Comparison of ENCODE assay signal across 24 cellular contexts in the genomic region with DNA sequence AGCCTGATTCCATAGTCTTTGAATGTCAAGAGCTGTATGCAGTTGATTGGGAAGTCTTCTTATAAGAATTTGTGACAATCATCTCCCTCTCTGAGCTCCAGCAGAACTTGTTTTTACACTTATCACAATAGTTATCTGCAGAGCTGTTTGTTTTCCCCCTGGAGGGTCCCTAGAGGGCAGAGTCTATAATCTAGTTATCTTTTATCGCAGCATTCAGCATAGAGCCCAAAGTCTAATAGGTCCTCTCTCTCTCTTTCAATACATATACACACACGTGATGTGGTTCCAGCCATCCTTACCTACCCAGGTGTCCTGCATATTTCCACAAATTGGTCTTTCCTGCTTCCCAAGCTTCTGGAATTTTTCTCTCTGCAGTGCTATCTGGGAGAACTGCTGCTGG.
DNase-seq lines count a peak whose midpoint lies in the region; ATAC-seq and TF ChIP-seq lines count a peak whose summit lies in the region.
"Had no signal": no experiment of that assay in that cellular context is flagged by ENCODE, and none has a peak within 500 bp of the region (broad histone marks: within the 10 kb centered on the region; RNA-seq: fewer than 3 reads in every experiment).

No MANE protein-coding gene starts in this region.

- H3K27ac Mint-ChIP-seq in activated T-helper 17 cell treated with anti-CD3 and anti-CD28 coated beads, Interleukin-2, amount 50 U/mL, for 72 hours: no peak overlapping the region
- H3K27ac Mint-ChIP-seq: B cell; CD4-positive, alpha-beta T cell; CD8-positive, alpha-beta T cell had no signal

- TF ChIP-seq CTCF in MM.1S (IDR thresholded peaks at IDR 0.05; ENCODE audit: low read length): no peak
- TF ChIP-seq CTCF in colonic mucosa (IDR thresholded peaks at IDR 0.05): no peak

- no peak overlapping the region for H3K4ac ChIP-seq in mesendoderm (ENCODE audit: low read depth, low read length)

- no peak overlapping the region for H2AFZ ChIP-seq in MM.1S (ENCODE audit: low read length)

- no peak overlapping the region for H3K18ac ChIP-seq in mesendoderm (ENCODE audit: low read length)

- no peak overlapping the region for H3K9ac ChIP-seq in MM.1S (ENCODE audit: low read length)
- H3K9ac ChIP-seq in SK-N-MC (ENCODE audit: insufficient read length): no peak overlapping the region
- no peak overlapping the region for H3K9ac ChIP-seq in mesendoderm (ENCODE audit: low read length)
- no peak overlapping the region for H3K9ac ChIP-seq in colonic mucosa (ENCODE audit: low read depth in 2 of 2, low read length in 2 of 2)
- H3K9ac ChIP-seq: BLaER1 treated with 17β-estradiol and CSF1 and Interleukin-3, amounts not matched to agents 10 nM and 100 nM had no signal

- H3K4me1 Mint-ChIP-seq in activated T-helper 17 cell treated with anti-CD3 and anti-CD28 coated beads, Interleukin-2, amount 50 U/mL, for 72 hours: no peaks in the 10 kb centered on the region
- H3K4me1 Mint-ChIP-seq: B cell had no signal

- H3K4me3 Mint-ChIP-seq in activated T-helper 17 cell treated with anti-CD3 and anti-CD28 coated beads, Interleukin-2, amount 50 U/mL, for 72 hours: no peak overlapping the region
- H3K4me3 Mint-ChIP-seq: B cell; CD4-positive, alpha-beta T cell; CD8-positive, alpha-beta T cell had no signal

- H3K4me3 ChIP-seq in MM.1S (ENCODE audit: low read length): no peak overlapping the region
- no peak overlapping the region for H3K4me3 ChIP-seq in SK-N-MC
- no peak overlapping the region for H3K4me3 ChIP-seq in mesendoderm (ENCODE audit: low read length)
- H3K4me3 ChIP-seq in colonic mucosa: no peak overlapping the region
- H3K4me3 ChIP-seq: A549; BLaER1 treated with 17β-estradiol and CSF1 and Interleukin-3, amounts not matched to agents 10 nM and 100 nM; GM12878 had no signal

- no peak for ATAC-seq in activated T-helper 17 cell treated with anti-CD3 and anti-CD28 coated beads, Interleukin-2, amount 50 U/mL, for 72 hours (replicated peaks)
- ATAC-seq: A549; CD8-positive, alpha-beta T cell; GM12878 had no signal

- H3K56ac ChIP-seq in mesendoderm (ENCODE audit: low read length): no peak overlapping the region

- H2BK120ac ChIP-seq in mesendoderm (ENCODE audit: low read depth, low read length): no peak overlapping the region

- no peaks in the 10 kb centered on the region for H3K79me2 ChIP-seq in MM.1S (ENCODE audit: low read length)
- no peaks in the 10 kb centered on the region for H3K79me2 ChIP-seq in mesendoderm (ENCODE audit: control insufficient read depth, insufficient read depth, low read length)

- H3K4me2 ChIP-seq in MM.1S (ENCODE audit: low read depth, low read length) (peak overlapping the region; percentile 23; the same call in 1 of the 2 replicates), mesendoderm (ENCODE audit: low read length) (no peak overlapping the region)
- H3K4me2 ChIP-seq: A549; BLaER1 treated with 17β-estradiol and CSF1 and Interleukin-3, amounts not matched to agents 10 nM and 100 nM had no signal

- H4K8ac ChIP-seq in mesendoderm (ENCODE audit: low read depth, low read length): no peak overlapping the region

- no peak overlapping the region for H4K5ac ChIP-seq in mesendoderm (ENCODE audit: low read length)

- intact Hi-C loops in colonic mucosa (cut with DNase I): no loop called here

- H3K36me3 ChIP-seq in MM.1S (replicated peaks; ENCODE audit: insufficient read depth, low read length) (no peaks in the 10 kb centered on the region), SK-N-MC (ENCODE audit: insufficient read depth, low read length) (no peaks in the 10 kb centered on the region), mesendoderm (ENCODE audit: control insufficient read depth, insufficient read depth, low read length) (no peaks in the 10 kb centered on the region), colonic mucosa (no peaks in the 10 kb centered on the region)
- H3K36me3 ChIP-seq: BLaER1 treated with 17β-estradiol and CSF1 and Interleukin-3, amounts not matched to agents 10 nM and 100 nM had no signal

- H2BK15ac ChIP-seq in mesendoderm (replicated peaks; ENCODE audit: low read depth): no peak overlapping the region

- H3K9me3 ChIP-seq in MM.1S (replicated peaks; ENCODE audit: insufficient read depth, low read length) (no peaks in the 10 kb centered on the region), SK-N-MC (ENCODE audit: low read depth, low read length) (no peaks in the 10 kb centered on the region), colonic mucosa (no peaks in the 10 kb centered on the region)
- H3K9me3 ChIP-seq: A549; BLaER1 treated with 17β-estradiol and CSF1 and Interleukin-3, amounts not matched to agents 10 nM and 100 nM had no signal

- no peaks in the 10 kb centered on the region for H3F3A ChIP-seq in MM.1S (ENCODE audit: insufficient read depth, low read length)

- DNase-seq in NCI-H82 (lab: John Stamatoyannopoulos, UW) (peak; percentile 22), NCI-H82 treated with DMSO at 0.1 percent for 48 hours (lab: John Stamatoyannopoulos, UW; ENCODE audit: unreplicated experiment) (no peak), MM.1S (no peak), SK-N-MC (ENCODE audit: low read depth, low spot score) (no peak), mesendoderm (peak; percentile 9), A172 (ENCODE audit: low spot score) (no peak), colonic mucosa (no peak)
- DNase-seq: 8988T; AML-193; CD4-positive, alpha-beta T cell; CD8-positive, alpha-beta T cell; DMS 273 treated with DMSO at 0.1 percent for 48 hours; DMS153; DMS53; DMS79; DND-41; EL; GDM1 had no signal

- H3K27ac ChIP-seq in MM.1S (ENCODE audit: low read length): no peak overlapping the region
- peak overlapping the region; percentile 88; the same call in 1 of the 2 replicates for H3K27ac ChIP-seq in SK-N-MC
- H3K27ac ChIP-seq in mesendoderm (ENCODE audit: low read depth, low read length): no peak overlapping the region
- no peak overlapping the region for H3K27ac ChIP-seq in colonic mucosa
- H3K27ac ChIP-seq: A549; BLaER1 treated with 17β-estradiol and CSF1 and Interleukin-3, amounts not matched to agents 10 nM and 100 nM; C4-2B had no signal

- H3K36me3 Mint-ChIP-seq in activated T-helper 17 cell treated with anti-CD3 and anti-CD28 coated beads, Interleukin-2, amount 50 U/mL, for 72 hours (ENCODE audit: low read depth): no peaks in the 10 kb centered on the region
- H3K36me3 Mint-ChIP-seq: CD8-positive, alpha-beta T cell had no signal

- no CpG with 5 or more reads among the region's 2 CpGs for WGBS in mesendoderm (ENCODE audit: extremely low coverage, insufficient coverage, low lambda C conversion rate)

- H2BK5ac ChIP-seq in mesendoderm (ENCODE audit: low read length): no peak overlapping the region

- no peaks in the 10 kb centered on the region for H3K9me2 ChIP-seq in MM.1S (replicated peaks; ENCODE audit: insufficient read depth, low read length)

- H3K4me1 ChIP-seq in MM.1S (ENCODE audit: low read length) (peaks cover 31% of the 10 kb centered on the region), mesendoderm (ENCODE audit: control insufficient read depth, low read depth, low read length) (no peaks in the 10 kb centered on the region), colonic mucosa (no peaks in the 10 kb centered on the region)
- H3K4me1 ChIP-seq: A549; BLaER1 treated with 17β-estradiol and CSF1 and Interleukin-3, amounts not matched to agents 10 nM and 100 nM had no signal

- peaks cover 27% of the 10 kb centered on the region for H3K27me3 Mint-ChIP-seq in activated T-helper 17 cell treated with anti-CD3 and anti-CD28 coated beads, Interleukin-2, amount 50 U/mL, for 72 hours

- no peak overlapping the region for H3K23ac ChIP-seq in mesendoderm (ENCODE audit: low read length)

- H4K20me1 ChIP-seq in MM.1S (ENCODE audit: insufficient read depth, low read length): no peaks in the 10 kb centered on the region
- H4K20me1 ChIP-seq: BLaER1 treated with 17β-estradiol and CSF1 and Interleukin-3, amounts not matched to agents 10 nM and 100 nM had no signal

- H3K9me3 Mint-ChIP-seq in activated T-helper 17 cell treated with anti-CD3 and anti-CD28 coated beads, Interleukin-2, amount 50 U/mL, for 72 hours: no peaks in the 10 kb centered on the region
- H3K9me3 Mint-ChIP-seq: CD4-positive, alpha-beta T cell; CD8-positive, alpha-beta T cell had no signal

- no peaks in the 10 kb centered on the region for H3K79me1 ChIP-seq in mesendoderm (ENCODE audit: low read length)

- no peak overlapping the region for H2AK5ac ChIP-seq in mesendoderm (ENCODE audit: low read length)

- H3K27me3 ChIP-seq in MM.1S (replicated peaks; ENCODE audit: insufficient read depth, low read length): no peaks in the 10 kb centered on the region
- H3K27me3 ChIP-seq in mesendoderm (ENCODE audit: insufficient read depth, low read length, poor library complexity): no peaks in the 10 kb centered on the region
- no peaks in the 10 kb centered on the region for H3K27me3 ChIP-seq in colonic mucosa
- H3K27me3 ChIP-seq: BLaER1 treated with 17β-estradiol and CSF1 and Interleukin-3, amounts not matched to agents 10 nM and 100 nM had no signal

Comparison
In these comparisons a context has a peak if more than half of its experiments do, and no peak if none do; other contexts are left out.
1. DNase-seq: peak in NCI-H82 (single experiment) and mesendoderm (single experiment); none in NCI-H82 treated with DMSO at 0.1 percent for 48 hours (single experiment), MM.1S (single experiment), SK-N-MC (single experiment), A172 (single experiment) and colonic mucosa (single experiment).